ENCODE assay signal across 8 cellular contexts in the genomic region with DNA sequence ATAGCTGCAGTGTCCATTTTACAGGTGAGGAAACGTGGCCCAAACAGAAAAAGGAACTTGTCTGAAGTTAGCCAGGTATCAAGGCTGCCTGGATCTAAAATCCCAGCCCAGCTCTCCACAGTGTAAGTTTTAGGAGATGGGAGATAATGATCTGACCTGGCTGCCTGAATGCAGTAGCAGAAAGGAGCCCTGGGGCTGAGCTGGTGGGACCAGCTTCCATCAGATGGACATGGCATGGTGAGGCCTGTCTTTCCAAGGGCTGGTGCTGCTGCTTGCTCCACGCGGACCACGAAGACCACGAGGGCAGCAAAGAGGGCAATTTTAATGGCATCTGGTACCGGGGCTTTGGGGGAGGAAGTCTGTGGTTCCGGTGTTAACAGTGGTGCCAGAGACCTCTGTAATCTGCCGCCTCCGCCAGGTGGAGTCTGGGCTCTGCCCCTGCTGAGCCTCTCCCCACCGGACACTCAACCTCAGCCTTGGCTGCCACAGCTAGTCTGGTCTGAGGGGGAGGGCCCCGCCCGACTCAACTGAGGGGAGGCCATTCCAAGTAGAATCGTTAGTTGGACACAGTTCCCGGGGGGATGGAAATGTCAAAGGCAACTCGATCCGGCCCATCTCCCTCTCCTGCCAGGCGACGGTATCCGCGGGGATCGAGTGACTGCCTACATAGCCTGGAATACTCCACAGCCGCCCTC. TPM values are rescaled to one million over a fixed set of nuclear protein-coding genes. Genes with fewer than 3 reads are reported as not detected.
A peak's percentile ranks its signal among the peaks of the same experiment; 100 is the strongest.
DNase-seq lines count a peak whose midpoint lies in the region; ATAC-seq and TF ChIP-seq lines count a peak whose summit lies in the region.

No MANE protein-coding gene starts in this region.

- peak overlapping the region; percentile 97 for H3K4me2 ChIP-seq in HCT116 (ENCODE audit: low read length)

- H3K9ac ChIP-seq in HCT116 (ENCODE audit: low read length), result peak overlapping the region; percentile 70

- CTCF ChIA-PET in HCT116 (lab: Charles Lee), result interaction anchor here (1.1 to 6.7 kb wide), 3 partner anchors 28 to 228 kb away, joined by 3 to 54 read pairs (median 13); no protein-coding TSS in a partner anchor

- intact Hi-C loops in HCT116 (cut with micrococcal nuclease), result loop anchor here (5.0 kb wide), 3 partner anchors 119 to 249 kb away; a partner anchor contains a TSS
- intact Hi-C loops in right cardiac atrium (cut with DNase I), result loop anchor here in 1 of 4 donors (5.0 kb wide), 1 partner anchor 44 kb away; no protein-coding TSS in a partner anchor
- intact Hi-C loops in posterior vena cava (cut with DNase I), result loop anchor here in 1 of 2 donors (2.0 kb wide), 1 partner anchor 37 kb away; no protein-coding TSS in a partner anchor

- no peak for TF ChIP-seq RAD21 in HCT116 (IDR thresholded peaks at IDR 0.05; ENCODE audit: low read depth)

- H3K27ac Mint-ChIP-seq in activated naive CD8-positive, alpha-beta T cell treated with anti-CD3 and anti-CD28 coated beads, Interleukin-2, amount 50 U/mL, for 24 hours, result peak overlapping the region; percentile 26

- H2AFZ ChIP-seq in HCT116 (ENCODE audit: low read depth, low read length, poor library complexity, severe bottlenecking), result peak overlapping the region; percentile 70

- TF ChIP-seq POLR2A in HCT116 (IDR thresholded peaks at IDR 0.05; ENCODE audit: borderline replicate concordance, extremely low read depth, insufficient read depth, insufficient read length), result no peak

- no peaks in the 10 kb centered on the region; a peak in 1 of 4 replicates for H3K36me3 ChIP-seq in HCT116 (ENCODE audit: control insufficient read depth in 1 of 2, insufficient read depth in 2 of 2, low read length in 2 of 2)

- H3K27ac ChIP-seq in HCT116 (ENCODE audit: low read depth, low read length), result peak overlapping the region; percentile 46
- H3K27ac ChIP-seq in right cardiac atrium (ENCODE audit: low read length), result peak overlapping the region; percentile 28

- no peaks in the 10 kb centered on the region for H3K27me3 Mint-ChIP-seq in activated naive CD8-positive, alpha-beta T cell treated with anti-CD3 and anti-CD28 coated beads, Interleukin-2, amount 50 U/mL, for 24 hours

- DNase-seq in Caki2 (ENCODE audit: low read depth) (peak; percentile 24), HCT116 (ENCODE audit: low read depth, low spot score) (no peak), RPMI7951 (ENCODE audit: low read depth) (peak; percentile 49), right cardiac atrium (peak in 2 of 3 donors; percentile 67 to 80), posterior vena cava (ENCODE audit: low spot score) (peak; percentile 89)
- peak; percentile 56 for DNase-seq in activated naive CD8-positive, alpha-beta T cell treated with anti-CD3 and anti-CD28 coated beads, Interleukin-2, amount 50 U/mL, for 24 hours

- H3K9me3 ChIP-seq in HCT116 (ENCODE audit: control insufficient read depth in 1 of 2, insufficient read depth in 1 of 2, low read depth in 1 of 2, low read length in 2 of 2) (no peaks in the 10 kb centered on the region), right cardiac atrium (ENCODE audit: control insufficient read depth, low read length) (no peaks in the 10 kb centered on the region)

- RAD21 ChIA-PET in HCT116 (lab: Charles Lee; ENCODE audit: low non-redundant PET in 1 of 2, low total read pairs in 2 of 2, uncharacterized antibody in 2 of 2, unreplicated experiment in 2 of 2), result interaction anchor here in 1 of 2 experiments (1.2 kb wide), 1 partner anchor 451 kb away, joined by 3 read pairs; no protein-coding TSS in a partner anchor

- H3K4me3 Mint-ChIP-seq in activated naive CD8-positive, alpha-beta T cell treated with anti-CD3 and anti-CD28 coated beads, Interleukin-2, amount 50 U/mL, for 24 hours, result peak overlapping the region; percentile 86

- H4K20me1 ChIP-seq in HCT116 (ENCODE audit: insufficient read depth), result no peaks in the 10 kb centered on the region

- no peaks in the 10 kb centered on the region for H3K79me2 ChIP-seq in HCT116 (ENCODE audit: insufficient read depth, low read length)

- H3K36me3 Mint-ChIP-seq in activated naive CD8-positive, alpha-beta T cell treated with anti-CD3 and anti-CD28 coated beads, Interleukin-2, amount 50 U/mL, for 24 hours (ENCODE audit: low read depth), result peaks cover 3% of the 10 kb centered on the region

- in situ Hi-C loops in Caki2 (cut with HindIII; ENCODE audit: low pct_unique_long_range_greater_than_20kb, low sequenced_read_pairs), result no loop called here

- H3K27me3 ChIP-seq in HCT116 (ENCODE audit: insufficient read depth, low read length) (no peaks in the 10 kb centered on the region), right cardiac atrium (ENCODE audit: control insufficient read depth, insufficient read depth) (no peaks in the 10 kb centered on the region)

- H3K4me3 ChIP-seq in HCT116 (replicated peaks in 1 of 2; ENCODE audit: low read depth in 1 of 2, low read length in 2 of 2), result peak overlapping the region; percentile 72 to 84
- H3K4me3 ChIP-seq in right cardiac atrium (ENCODE audit: low read length), result peak overlapping the region; percentile 67

- peaks cover 32% of the 10 kb centered on the region for H3K4me1 Mint-ChIP-seq in activated naive CD8-positive, alpha-beta T cell treated with anti-CD3 and anti-CD28 coated beads, Interleukin-2, amount 50 U/mL, for 24 hours

- H3K4me1 ChIP-seq in HCT116 (ENCODE audit: control insufficient read depth in 1 of 2, insufficient read depth in 2 of 2, low read length in 2 of 2), result peaks cover 27 to 45% of the 10 kb centered on the region in 2 experiments
- H3K4me1 ChIP-seq in right cardiac atrium (ENCODE audit: control insufficient read depth, insufficient read depth, low read length), result peaks cover 2% of the 10 kb centered on the region

- ATAC-seq in HCT116 (peak; percentile 46), right cardiac atrium (peak; percentile 17 to 50), HG02798 (IDR thresholded peaks at IDR 0.05; ENCODE audit: poor library complexity, unreplicated experiment) (no peak), GM18867 (IDR thresholded peaks at IDR 0.05; ENCODE audit: unreplicated experiment) (no peak)
- ATAC-seq in activated naive CD8-positive, alpha-beta T cell treated with anti-CD3 and anti-CD28 coated beads, Interleukin-2, amount 50 U/mL, for 24 hours, result no peak

- POLR2A ChIA-PET in HCT116 (lab: Charles Lee), result interaction anchor here (1.5 kb wide), 1 partner anchor 41 kb away, joined by 5 read pairs; no protein-coding TSS in a partner anchor

- BruUV-seq in HCT116 (replicated peaks; lab: Mats Ljungman, UMichigan), result TSS peak; percentile 66

- H3K9me2 ChIP-seq in HCT116 (ENCODE audit: insufficient read depth), result no peaks in the 10 kb centered on the region

- peak in 2 of 3 experiments; percentile 33 to 46; a peak in 4 of 6 replicates for TF ChIP-seq CTCF in HCT116 (IDR thresholded peaks at IDR 0.05 in 2 of 3, conservative IDR thresholded peaks at IDR 0.05 in 1 of 3; ENCODE audit: borderline replicate concordance in 1 of 3, insufficient read depth in 1 of 3, low read depth in 2 of 3, low read length in 2 of 3)

- no peaks in the 10 kb centered on the region for H3K9me3 Mint-ChIP-seq in activated naive CD8-positive, alpha-beta T cell treated with anti-CD3 and anti-CD28 coated beads, Interleukin-2, amount 50 U/mL, for 24 hours

- 13% methylated on average over 22 of the region's 22 CpGs for WGBS in right cardiac atrium

TF ChIP-seq in HCT116, 20 proteins besides CTCF, POLR2A, EP300 and RAD21:
- TF ChIP-seq SIN3A (IDR thresholded peaks at IDR 0.05; ENCODE audit: low read depth) (no peak), TCF7L2 (IDR thresholded peaks at IDR 0.05; ENCODE audit: borderline replicate concordance, extremely low read depth, insufficient read depth, insufficient read length) (peak; percentile 71)
- TF ChIP-seq, protein P1, sequence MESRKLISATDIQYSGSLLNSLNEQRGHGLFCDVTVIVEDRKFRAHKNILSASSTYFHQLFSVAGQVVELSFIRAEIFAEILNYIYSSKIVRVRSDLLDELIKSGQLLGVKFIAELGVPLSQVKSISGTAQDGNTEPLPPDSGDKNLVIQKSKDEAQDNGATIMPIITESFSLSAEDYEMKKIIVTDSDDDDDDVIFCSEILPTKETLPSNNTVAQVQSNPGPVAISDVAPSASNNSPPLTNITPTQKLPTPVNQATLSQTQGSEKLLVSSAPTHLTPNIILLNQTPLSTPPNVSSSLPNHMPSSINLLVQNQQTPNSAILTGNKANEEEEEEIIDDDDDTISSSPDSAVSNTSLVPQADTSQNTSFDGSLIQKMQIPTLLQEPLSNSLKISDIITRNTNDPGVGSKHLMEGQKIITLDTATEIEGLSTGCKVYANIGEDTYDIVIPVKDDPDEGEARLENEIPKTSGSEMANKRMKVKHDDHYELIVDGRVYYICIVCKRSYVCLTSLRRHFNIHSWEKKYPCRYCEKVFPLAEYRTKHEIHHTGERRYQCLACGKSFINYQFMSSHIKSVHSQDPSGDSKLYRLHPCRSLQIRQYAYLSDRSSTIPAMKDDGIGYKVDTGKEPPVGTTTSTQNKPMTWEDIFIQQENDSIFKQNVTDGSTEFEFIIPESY (IDR thresholded peaks at IDR 0.05; ENCODE audit: extremely low read depth, insufficient replicate concordance, low read length), result no peak

RNA-seq across cellular contexts. Expression of a gene that starts 0.7 kb away (rescaled TPM):
- total RNA-seq in Caki2 (2014; rRNA removed; shearing (Covaris generic); ENCODE audit: low replicate concordance), result 0.03 TPM in 1 of 2 replicates, not detected in the other
- total RNA-seq in HCT116 (2021; ENCODE audit: unreplicated experiment), result 8.5 TPM
- 4.7 and 5.0 TPM in 2 replicates for polyA plus RNA-seq in HCT116 (2012)
- 1.7 and 2.0 TPM in 2 replicates for total RNA-seq in RPMI7951 (2014; rRNA removed; shearing (Covaris generic))
- total RNA-seq in right cardiac atrium, result 1 to 10 TPM; 4.6 to 5.2 (median 4.8) TPM
- 1.9 TPM for polyA plus RNA-seq in right cardiac atrium
- 10 to 100 TPM; 12.0 to 30.6 TPM for total RNA-seq in posterior vena cava

RNA-seq across cellular contexts. Expression of a gene that starts 46.7 kb away (rescaled TPM):
- 10.6 and 17.1 TPM in 2 replicates for total RNA-seq in Caki2 (2014; rRNA removed; shearing (Covaris generic); ENCODE audit: low replicate concordance)
- total RNA-seq in HCT116 (2021; ENCODE audit: unreplicated experiment) (39.3 TPM), right cardiac atrium (10 to 100 TPM; 20.5 to 27.4 (median 22.6) TPM), posterior vena cava (10 to 100 TPM; 14.0 to 14.9 TPM)
- polyA plus RNA-seq in HCT116 (2012), result 47.0 and 54.9 TPM in 2 replicates
- 40.6 and 47.3 TPM in 2 replicates for total RNA-seq in RPMI7951 (2014; rRNA removed; shearing (Covaris generic))
- polyA plus RNA-seq in right cardiac atrium, result 27.4 TPM

RNA-seq across cellular contexts. Expression of a gene that starts 47.0 kb away (rescaled TPM):
- total RNA-seq in Caki2 (2014; rRNA removed; shearing (Covaris generic); ENCODE audit: low replicate concordance), result 1.5 and 4.8 TPM in 2 replicates
- total RNA-seq in HCT116 (2021; ENCODE audit: unreplicated experiment) (5.8 TPM), right cardiac atrium (under 1 TPM; 0.25 to 0.54 (median 0.40) TPM), posterior vena cava (under 1 TPM; 0.38 to 0.74 TPM)
- 2.6 and 3.1 TPM in 2 replicates for polyA plus RNA-seq in HCT116 (2012)
- total RNA-seq in RPMI7951 (2014; rRNA removed; shearing (Covaris generic)), result 6.9 and 7.1 TPM in 2 replicates
- polyA plus RNA-seq in right cardiac atrium, result 0.23 TPM

Comparison
In these comparisons a context has a peak if more than half of its experiments do, and no peak if none do; other contexts are left out.
1. ATAC-seq: peak in HCT116 (single experiment) and right cardiac atrium (2 of 2); none in activated naive CD8-positive, alpha-beta T cell treated with anti-CD3 and anti-CD28 coated beads, Interleukin-2, amount 50 U/mL, for 24 hours (single experiment), HG02798 (single experiment) and GM18867 (single experiment).